Comparison of ENCODE assay signal across 10 cellular contexts in the genomic region with DNA sequence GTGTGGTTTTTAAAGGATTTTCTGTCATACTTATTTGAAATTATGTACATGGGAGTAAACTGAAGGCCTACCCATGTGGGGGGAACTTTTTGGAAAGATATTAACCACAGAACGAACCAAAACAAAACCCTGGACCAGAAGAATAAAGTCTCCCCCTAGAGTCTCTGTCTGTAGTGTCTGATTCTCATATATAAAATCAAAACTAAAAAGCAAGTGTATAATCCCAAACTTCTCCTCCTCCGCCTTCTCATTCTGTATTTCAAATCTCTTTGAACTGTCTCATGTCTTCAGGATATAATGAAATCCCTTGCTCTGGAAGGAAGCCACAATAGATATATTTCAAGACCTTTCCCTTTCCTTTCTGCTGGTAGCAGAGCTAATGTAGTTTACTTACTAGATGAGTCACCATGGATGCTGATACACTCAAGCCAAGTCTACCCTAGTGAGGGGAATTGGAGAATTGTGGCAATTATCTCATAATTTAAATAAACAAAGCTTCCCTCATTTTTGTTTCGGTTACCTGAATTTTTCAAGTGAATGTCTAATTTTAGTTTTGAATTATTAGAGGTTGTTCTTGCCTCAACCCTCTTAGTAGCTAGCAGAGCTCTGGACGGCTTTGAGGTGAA. TPM values are rescaled to one million over a fixed set of nuclear protein-coding genes. Genes with fewer than 3 reads are reported as not detected.
A peak's percentile ranks its signal among the peaks of the same experiment; 100 is the strongest.
DNase-seq lines count a peak whose midpoint lies in the region; ATAC-seq, FAIRE-seq and TF ChIP-seq lines count a peak whose summit lies in the region.
"Had no signal": no experiment of that assay in that cellular context is flagged by ENCODE, and none has a peak within 500 bp of the region (broad histone marks: within the 10 kb centered on the region; RNA-seq: fewer than 3 reads in every experiment).

No MANE protein-coding gene starts in this region.

- H2AFZ ChIP-seq in mammary epithelial cell (ENCODE audit: low read depth, low read length) (no peak overlapping the region), hepatocyte (no peak overlapping the region)

- H3K4me3 ChIP-seq in mammary epithelial cell (replicated peaks in 1 of 3; ENCODE audit: insufficient read depth in 1 of 3, low read depth in 2 of 3, low read length in 3 of 3): no peak overlapping the region
- no peak overlapping the region for H3K4me3 ChIP-seq in RWPE2 (ENCODE audit: severe bottlenecking)
- no peak overlapping the region for H3K4me3 ChIP-seq in hepatocyte
- H3K4me3 ChIP-seq in heart left ventricle: peak overlapping the region in 1 of 12 donors; percentile 0

- TF ChIP-seq POLR2A in heart left ventricle (IDR thresholded peaks at IDR 0.05): no peak

- no peak overlapping the region for H3K9ac ChIP-seq in mammary epithelial cell (ENCODE audit: insufficient read depth, low read length)

- H3K27ac ChIP-seq in mammary epithelial cell (ENCODE audit: insufficient read depth, low read depth, low read length) (no peak overlapping the region), RWPE2 (ENCODE audit: poor library complexity, severe bottlenecking) (peak overlapping the region; percentile 1), hepatocyte (no peak overlapping the region), heart left ventricle (no peak overlapping the region)

- peaks cover 33% of the 10 kb centered on the region for H3K27me3 Mint-ChIP-seq in MCF 10A (ENCODE audit: insufficient read depth, unreplicated experiment)

- H3K27me3 ChIP-seq in mammary epithelial cell (ENCODE audit: insufficient read depth, low read length) (no peaks in the 10 kb centered on the region), RWPE2 (ENCODE audit: insufficient read depth, poor library complexity, severe bottlenecking) (no peaks in the 10 kb centered on the region), hepatocyte (peaks cover 8% of the 10 kb centered on the region), heart left ventricle (peaks cover 0 to 62% (median 13%) of the 10 kb centered on the region in 9 donors)

- H3K9me3 Mint-ChIP-seq in MCF 10A (ENCODE audit: unreplicated experiment): peaks cover 6% of the 10 kb centered on the region
- H3K9me3 Mint-ChIP-seq: activated CD4-positive, alpha-beta T cell treated with anti-CD3 and anti-CD28 coated beads, Interleukin-2, amount 10 ng/mL, durations not matched to agents 7 days and 5 days; stimulated activated memory B cell treated with anti-CD40 and anti-IgM and Interleukin-4, amounts not matched to agents 10 μg/mL and 1 μg/mL and 100 μg/mL, for 72 hours had no signal

- H3K27ac Mint-ChIP-seq in MCF 10A (ENCODE audit: low read depth, unreplicated experiment): no peak overlapping the region
- H3K27ac Mint-ChIP-seq: activated CD4-positive, alpha-beta T cell treated with anti-CD3 and anti-CD28 coated beads, Interleukin-2, amount 10 ng/mL, durations not matched to agents 7 days and 5 days; stimulated activated memory B cell treated with anti-CD40 and anti-IgM and Interleukin-4, amounts not matched to agents 10 μg/mL and 1 μg/mL and 100 μg/mL, for 72 hours had no signal

- TF ChIP-seq CTCF in MCF 10A (IDR thresholded peaks at IDR 0.05; ENCODE audit: unreplicated experiment) (no peak), mammary epithelial cell (conservative IDR thresholded peaks at IDR 0.05 in 1 of 2, IDR thresholded peaks at IDR 0.05 in 1 of 2; ENCODE audit: extremely low read depth in 1 of 2, insufficient read depth in 1 of 2, low read depth in 1 of 2, low read length in 2 of 2) (no peak), RWPE2 (IDR thresholded peaks at IDR 0.05; ENCODE audit: poor library complexity, severe bottlenecking) (no peak), hepatocyte (IDR thresholded peaks at IDR 0.05; ENCODE audit: poor library complexity) (no peak), heart left ventricle (IDR thresholded peaks at IDR 0.05) (no peak)

- H4K20me1 ChIP-seq in mammary epithelial cell (ENCODE audit: insufficient read depth, low read length): no peaks in the 10 kb centered on the region
- no peaks in the 10 kb centered on the region for H4K20me1 ChIP-seq in hepatocyte (ENCODE audit: insufficient read depth, poor library complexity, severe bottlenecking)

- H3K36me3 Mint-ChIP-seq in MCF 10A (ENCODE audit: insufficient read depth, unreplicated experiment): no peaks in the 10 kb centered on the region
- H3K36me3 Mint-ChIP-seq: stimulated activated memory B cell treated with anti-CD40 and anti-IgM and Interleukin-4, amounts not matched to agents 10 μg/mL and 1 μg/mL and 100 μg/mL, for 72 hours had no signal

- no peak for FAIRE-seq in urothelium cell line (lab: Jason Lieb, UNC)

- dilution Hi-C loops in mammary epithelial cell (cut with HindIII; ENCODE audit: low sequenced_read_pairs): loop anchor here (25.0 kb wide), 1 partner anchor 815 kb away; no protein-coding TSS in a partner anchor

- H3K4me2 ChIP-seq in mammary epithelial cell (ENCODE audit: insufficient read depth, low read depth, low read length) (no peak overlapping the region), hepatocyte (peak overlapping the region; percentile 45)

- H3K4me1 ChIP-seq in mammary epithelial cell (ENCODE audit: insufficient read depth, low read length) (no peaks in the 10 kb centered on the region), RWPE2 (ENCODE audit: insufficient read depth, poor library complexity, severe bottlenecking) (peaks cover 24% of the 10 kb centered on the region), hepatocyte (ENCODE audit: insufficient read depth) (no peaks in the 10 kb centered on the region), heart left ventricle (peaks cover 0 to 6% (median 0%) of the 10 kb centered on the region in 12 donors)

- H3K9me2 ChIP-seq in hepatocyte (replicated peaks; ENCODE audit: insufficient read depth): no peaks in the 10 kb centered on the region

- 70% methylated on average over 4 of the region's 4 CpGs for WGBS in mammary epithelial cell (ENCODE audit: low coverage, missing lambda C conversion rate)
- 58% methylated on average over 4 of the region's 4 CpGs for WGBS in hepatocyte (ENCODE audit: low lambda C conversion rate, missing lambda C conversion rate)
- WGBS in heart left ventricle, 4 donors: 55 to 63% (median 60%) methylated on average over 4 of the region's 4 CpGs

- peaks cover 5% of the 10 kb centered on the region for H3K4me1 Mint-ChIP-seq in MCF 10A (ENCODE audit: insufficient read depth, unreplicated experiment)

- H3K79me2 ChIP-seq in mammary epithelial cell (ENCODE audit: insufficient read depth, low read length) (no peaks in the 10 kb centered on the region), hepatocyte (no peaks in the 10 kb centered on the region)

- H3K36me3 ChIP-seq in mammary epithelial cell (ENCODE audit: insufficient read depth, low read length) (no peaks in the 10 kb centered on the region), RWPE2 (ENCODE audit: low read depth) (no peaks in the 10 kb centered on the region), hepatocyte (replicated peaks; ENCODE audit: insufficient read depth, low read depth) (no peaks in the 10 kb centered on the region), heart left ventricle (no peaks in the 10 kb centered on the region)

- intact Hi-C loops in MCF 10A (cut with micrococcal nuclease): loop anchor here (1.0 to 5.0 kb wide), 4 partner anchors 14 to 820 kb away; no protein-coding TSS in a partner anchor
- intact Hi-C loops in mammary epithelial cell (cut with micrococcal nuclease): loop anchor here (1.0 to 10.0 kb wide), 3 partner anchors 102 to 337 kb away; no protein-coding TSS in a partner anchor
- intact Hi-C loops in heart left ventricle (cut with DNase I): loop anchor here (2.0 to 10.0 kb wide), 8 partner anchors 157 to 817 kb away; no protein-coding TSS in a partner anchor
- intact Hi-C loops in head of caudate nucleus (cut with DNase I): loop anchor here (2.0 to 5.0 kb wide), 2 partner anchors 33 to 810 kb away; partner anchors contain the start of gene CCDC93

- in situ Hi-C loops in mammary epithelial cell (cut with MboI; ENCODE audit: low sequenced_read_pairs in 2 of 2): loop anchor here in 1 of 2 donors (25.0 kb wide), 1 partner anchor 815 kb away; no protein-coding TSS in a partner anchor

- DNase-seq in MCF 10A (ENCODE audit: unreplicated experiment) (peak; percentile 44), mammary epithelial cell (no peak), RWPE2 (ENCODE audit: low spot score) (no peak), hepatocyte (ENCODE audit: low spot score) (peak; percentile 31), urothelium cell line (ENCODE audit: low spot score) (peak; percentile 48), heart left ventricle (no peak), head of caudate nucleus (no peak), NCI-H146 treated with DMSO at 0.1 percent for 48 hours (lab: John Stamatoyannopoulos, UW; ENCODE audit: unreplicated experiment) (no peak)
- DNase-seq: activated CD4-positive, alpha-beta T cell treated with anti-CD3 and anti-CD28 coated beads, Interleukin-2, amount 10 ng/mL, durations not matched to agents 7 days and 5 days had no signal

- BruUV-seq in MCF 10A (replicated peaks; lab: Mats Ljungman, UMichigan) (no TSS peak), mammary epithelial cell (replicated peaks; lab: Mats Ljungman, UMichigan) (no TSS peak)

- no peak overlapping the region for H3K4me3 Mint-ChIP-seq in MCF 10A (ENCODE audit: unreplicated experiment)
- H3K4me3 Mint-ChIP-seq: activated CD4-positive, alpha-beta T cell treated with anti-CD3 and anti-CD28 coated beads, Interleukin-2, amount 10 ng/mL, durations not matched to agents 7 days and 5 days; stimulated activated memory B cell treated with anti-CD40 and anti-IgM and Interleukin-4, amounts not matched to agents 10 μg/mL and 1 μg/mL and 100 μg/mL, for 72 hours had no signal

- POLR2A ChIA-PET in MCF 10A (lab: Yijun Ruan, JAX): interaction anchor here (0.9 to 2.5 kb wide), 5 partner anchors 13 to 42 kb away, joined by 3 to 9 read pairs (median 4); partner anchors contain the start of gene INSIG2

- H3K9me3 ChIP-seq in mammary epithelial cell (replicated peaks; ENCODE audit: insufficient read depth, low read length): no peaks in the 10 kb centered on the region
- no peaks in the 10 kb centered on the region for H3K9me3 ChIP-seq in RWPE2 (ENCODE audit: severe bottlenecking)
- H3K9me3 ChIP-seq in hepatocyte (ENCODE audit: low read depth): no peaks in the 10 kb centered on the region
- no peaks in the 10 kb centered on the region for H3K9me3 ChIP-seq in heart left ventricle

- CTCF ChIA-PET in MCF 10A (lab: Yijun Ruan, JAX) (interaction anchor here (0.6 to 14.4 kb wide), 37 partner anchors 7 to 1147 kb away, joined by 3 to 164 read pairs (median 5); partner anchors contain the start of gene CCDC93), mammary epithelial cell (lab: Charles Lee; ENCODE audit: low non-redundant PET) (interaction anchor here (0.6 to 1.2 kb wide), 5 partner anchors 12 to 808 kb away, joined by 3 to 7 read pairs (median 4); no protein-coding TSS in a partner anchor)

- ATAC-seq in RWPE2 (ENCODE audit: low read depth): peak; percentile 83
- no peak for ATAC-seq in heart left ventricle
- ATAC-seq: stimulated activated memory B cell treated with anti-CD40 and anti-IgM and Interleukin-4, amounts not matched to agents 10 μg/mL and 1 μg/mL and 100 μg/mL, for 72 hours had no signal

RNA-seq across cellular contexts. Expression of gene CCDC93, which starts 33.5 kb away (rescaled TPM):
- total RNA-seq in MCF 10A (2022) (37.8 and 44.9 TPM in 2 replicates), mammary epithelial cell (10 to 100 TPM; 23.5 to 24.3 TPM), hepatocyte (23.0 and 37.4 TPM in 2 replicates), heart left ventricle (10 to 100 TPM; 15.6 to 47.6 (median 32.3) TPM)
- polyA plus RNA-seq in mammary epithelial cell (8.7 TPM), hepatocyte (13.2 and 16.8 TPM in 2 replicates), heart left ventricle (10 to 100 TPM; 11.0 to 17.6 TPM)
- 8.7 TPM for polyA minus RNA-seq in mammary epithelial cell

RNA-seq across cellular contexts. Expression of gene INSIG2, which starts 40.9 kb away (rescaled TPM):
- 15.0 and 28.4 TPM in 2 replicates for total RNA-seq in MCF 10A (2022)
- 10 to 100 TPM; 10.5 to 19.8 TPM for total RNA-seq in mammary epithelial cell
- 17.6 TPM for polyA plus RNA-seq in mammary epithelial cell
- 59.3 TPM for polyA minus RNA-seq in mammary epithelial cell
- total RNA-seq in hepatocyte: 21.5 and 27.3 TPM in 2 replicates
- 28.1 and 35.3 TPM in 2 replicates for polyA plus RNA-seq in hepatocyte
- 10 to 100 TPM in 7 of 9 donors, 1 to 10 TPM in 2; 9.1 to 16.4 (median 13.7) TPM for total RNA-seq in heart left ventricle
- polyA plus RNA-seq in heart left ventricle: 10 to 100 TPM in 1 of 2 donors, 1 to 10 TPM in 1; 6.5 to 14.6 TPM

Comparison
In these comparisons a context has a peak if more than half of its experiments do, and no peak if none do; other contexts are left out.
1. DNase-seq: peak in MCF 10A (single experiment), hepatocyte (single experiment) and urothelium cell line (single experiment); none in mammary epithelial cell (single experiment), RWPE2 (single experiment), heart left ventricle (0 of 5), head of caudate nucleus (0 of 42) and NCI-H146 treated with DMSO at 0.1 percent for 48 hours (single experiment).